11 cellular contexts compared by ENCODE assay signal in the genomic region with DNA sequence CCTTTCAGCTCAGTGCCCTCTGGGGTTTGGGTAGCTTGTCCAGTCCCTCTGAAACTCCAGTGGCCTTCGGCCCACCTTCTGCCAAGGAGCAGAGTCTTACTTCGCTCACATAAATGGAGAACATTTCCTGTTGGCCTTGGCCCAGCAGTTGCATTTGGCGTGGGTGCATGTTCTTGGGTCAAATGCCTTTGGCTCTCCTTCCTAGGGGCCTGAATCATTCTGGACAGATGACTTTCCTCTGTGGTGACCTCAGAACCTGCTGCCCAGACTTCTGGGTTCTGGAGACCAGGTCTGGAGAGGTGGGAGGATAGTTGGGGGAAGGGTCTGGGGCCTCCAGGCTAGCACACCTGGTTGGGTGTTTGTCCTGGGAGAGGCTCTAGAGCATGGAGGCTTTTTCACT. TPM values are rescaled to one million over a fixed set of nuclear protein-coding genes. Genes with fewer than 3 reads are reported as not detected.
DNase-seq lines count a peak whose midpoint lies in the region; ATAC-seq and TF ChIP-seq lines count a peak whose summit lies in the region.
"Had no signal": no experiment of that assay in that cellular context is flagged by ENCODE, and none has a peak within 500 bp of the region (broad histone marks: within the 10 kb centered on the region; RNA-seq: fewer than 3 reads in every experiment).

No MANE protein-coding gene starts in this region.

- DNase-seq in GOT3 (lab: John Stamatoyannopoulos, UW) (peak; percentile 31), hepatic stellate cell (ENCODE audit: low spot score) (peak; percentile 48), stromal cell of bone marrow (ENCODE audit: low read depth) (peak; percentile 71), NCI-H82 treated with DMSO at 0.1 percent for 48 hours (lab: John Stamatoyannopoulos, UW; ENCODE audit: unreplicated experiment) (no peak), A172 (ENCODE audit: low spot score) (no peak)
- DNase-seq: activated CD4-positive, CD25-positive, alpha-beta regulatory T cell treated with anti-CD3 and anti-CD28 coated beads, Interleukin-2, amount 50 U/mL, for 72 hours; effector memory CD8-positive, alpha-beta T cell; NCI-H187 had no signal

- ATAC-seq in HG02642 (IDR thresholded peaks at IDR 0.05; ENCODE audit: poor library complexity, unreplicated experiment) = no peak
- ATAC-seq: effector memory CD8-positive, alpha-beta T cell; Panc1 had no signal

- peak overlapping the region; percentile 33 for H3K27ac ChIP-seq in VCaP

- TF ChIP-seq CTCF in VCaP (conservative IDR thresholded peaks at IDR 0.05) = no peak

RNA-seq across cellular contexts. Expression of a gene that starts 29.3 kb away (rescaled TPM):
- 21.4 and 43.8 TPM in 2 replicates for total RNA-seq in A172 (2014; rRNA removed; shearing (Covaris generic))

Comparison
In these comparisons a context has a peak if more than half of its experiments do, and no peak if none do; other contexts are left out.
1. DNase-seq: peak in GOT3 (single experiment), hepatic stellate cell (single experiment) and stromal cell of bone marrow (single experiment); none in NCI-H82 treated with DMSO at 0.1 percent for 48 hours (single experiment) and A172 (single experiment).